1 cellular context compared by ENCODE assay signal in genomic region chr3:50260027-50260941, GRCh38.
TF ChIP-seq lines count a peak whose summit lies in the region.

No MANE protein-coding gene starts in this region.

TF ChIP-seq in GM23338, 12 proteins besides CTCF, POLR2A, EP300 and RAD21 (continued from another document):
- no peak for TF ChIP-seq ETS1 (IDR thresholded peaks at IDR 0.05)
- no peak for TF ChIP-seq EZH2 (IDR thresholded peaks at IDR 0.05; ENCODE audit: low read depth, unreplicated experiment)
- no peak for TF ChIP-seq ZNF114 (CRISPR knock-in tag; IDR thresholded peaks at IDR 0.05)
- TF ChIP-seq CREB1 (CRISPR knock-in tag; IDR thresholded peaks at IDR 0.05; ENCODE audit: low read depth): peak; percentile 91
- TF ChIP-seq STAT1 (IDR thresholded peaks at IDR 0.05; ENCODE audit: unreplicated experiment): no peak
- no peak for TF ChIP-seq NANOG (IDR thresholded peaks at IDR 0.05; ENCODE audit: borderline replicate concordance)
- TF ChIP-seq REST (IDR thresholded peaks at IDR 0.05; ENCODE audit: unreplicated experiment): peak; percentile 10
- no peak for TF ChIP-seq JUNB (IDR thresholded peaks at IDR 0.05; ENCODE audit: unreplicated experiment)
- no peak for TF ChIP-seq ZNF331 (CRISPR knock-in tag; IDR thresholded peaks at IDR 0.05; ENCODE audit: low read depth)
- TF ChIP-seq POLR2AphosphoS5 (IDR thresholded peaks at IDR 0.05; ENCODE audit: low read depth): peak; percentile 61; the same call in 1 of the 2 replicates
